In genomic region chr14:92693998-92694780, GRCh38 we compare ENCODE assay signal across 11 cellular contexts. TPM values are rescaled to one million over a fixed set of nuclear protein-coding genes. Genes with fewer than 3 reads are reported as not detected.
DNase-seq lines count a peak whose midpoint lies in the region; ATAC-seq and TF ChIP-seq lines count a peak whose summit lies in the region.
"Had no signal": no experiment of that assay in that cellular context is flagged by ENCODE, and none has a peak within 500 bp of the region (broad histone marks: within the 10 kb centered on the region; RNA-seq: fewer than 3 reads in every experiment).

No MANE protein-coding gene starts in this region.

- H3K4me1 ChIP-seq in left lung, result peaks cover 16 to 28% of the 10 kb centered on the region in 2 donors

- no peaks in the 10 kb centered on the region for H3K9me3 Mint-ChIP-seq in CD4-positive, alpha-beta T cell

- peaks cover 0 to 16% of the 10 kb centered on the region in 2 donors for H3K36me3 ChIP-seq in left lung

- intact Hi-C loops in CD4-positive, alpha-beta T cell (cut with DNase I, micrococcal nuclease), result no loop called here
- intact Hi-C loops in left lung (cut with DNase I), result no loop called here

- ATAC-seq in CD4-positive, alpha-beta T cell (ENCODE audit: poor library complexity), result no peak
- ATAC-seq in left lung (peak; percentile 13), GM21529 (IDR thresholded peaks at IDR 0.05; ENCODE audit: unreplicated experiment) (no peak), HG03565 (IDR thresholded peaks at IDR 0.05; ENCODE audit: unreplicated experiment) (no peak)

- H3K4me3 ChIP-seq in left lung, result no peak overlapping the region
- H3K4me3 ChIP-seq: lung, upper lobe of left lung had no signal

- POLR2A ChIA-PET in CD4-positive, alpha-beta T cell (lab: Charles Lee), result interaction anchor here (1.0 kb wide), 1 partner anchor 54 kb away, joined by 5 read pairs; the partner anchor contains the start of gene LGMN

- CTCF ChIA-PET in CD4-positive, alpha-beta T cell (lab: Charles Lee), result interaction anchor here (0.6 to 1.7 kb wide), 2 partner anchors 90 to 168 kb away, joined by 3 to 4 read pairs; no protein-coding TSS in a partner anchor

- H3K9me3 ChIP-seq in CD4-positive, alpha-beta T cell (ENCODE audit: control insufficient read depth, low read length), result no peaks in the 10 kb centered on the region
- no peaks in the 10 kb centered on the region for H3K9me3 ChIP-seq in left lung
- H3K9me3 ChIP-seq: upper lobe of left lung had no signal

- no peak for TF ChIP-seq CTCF in CD4-positive, alpha-beta T cell (IDR thresholded peaks at IDR 0.05)
- TF ChIP-seq CTCF in left lung (IDR thresholded peaks at IDR 0.05), result no peak

- H3K36me3 Mint-ChIP-seq in CD4-positive, alpha-beta T cell (ENCODE audit: low read depth), result peaks cover 14% of the 10 kb centered on the region

- no peaks in the 10 kb centered on the region for H3K27me3 ChIP-seq in CD4-positive, alpha-beta T cell (ENCODE audit: control insufficient read depth, insufficient read depth, low read length)
- no peaks in the 10 kb centered on the region for H3K27me3 ChIP-seq in left lung
- H3K27me3 ChIP-seq: upper lobe of left lung had no signal

- H3K4me1 Mint-ChIP-seq in CD4-positive, alpha-beta T cell (ENCODE audit: low read depth), result peaks cover 30% of the 10 kb centered on the region

- H3K27ac Mint-ChIP-seq in CD4-positive, alpha-beta T cell, result peak overlapping the region; percentile 50

- no peak overlapping the region for H3K4me3 Mint-ChIP-seq in CD4-positive, alpha-beta T cell

- no peak for DNase-seq in CD4-positive, alpha-beta T cell
- DNase-seq in ELR (ENCODE audit: low read depth), result peak; percentile 73
- peak; percentile 57 for DNase-seq in RKO (ENCODE audit: low spot score)
- DNase-seq in left lung, result no peak
- DNase-seq in dedifferentiated amniotic fluid mesenchymal stem cell (ENCODE audit: extremely low spot score), result no peak
- no peak for DNase-seq in cerebellar nuclear complex (lab: John Stamatoyannopoulos, UW)
- DNase-seq: DND-41, upper lobe of left lung had no signal

- H3K27me3 Mint-ChIP-seq in CD4-positive, alpha-beta T cell, result no peaks in the 10 kb centered on the region

- no peak overlapping the region for H3K27ac ChIP-seq in CD4-positive, alpha-beta T cell (ENCODE audit: low read depth, low read length)
- peak overlapping the region in 1 of 2 donors; percentile 26 for H3K27ac ChIP-seq in left lung

RNA-seq across cellular contexts. Expression of gene LGMN, which starts 54.2 kb away (rescaled TPM):
- total RNA-seq in CD4-positive, alpha-beta T cell, result 1 to 10 TPM; 4.5 to 4.9 TPM
- total RNA-seq in left lung, result 100 to 1,000 TPM; 247 to 251 TPM

Comparison
In these comparisons a context has a peak if more than half of its experiments do, and no peak if none do; other contexts are left out.
1. DNase-seq: peak in ELR (single experiment) and RKO (single experiment); none in CD4-positive, alpha-beta T cell (0 of 10), left lung (0 of 2), dedifferentiated amniotic fluid mesenchymal stem cell (single experiment) and cerebellar nuclear complex (0 of 2).
2. RNA of gene LGMN, which starts 54.2 kb away (total RNA-seq): 247 to 251 TPM in left lung; 4.5 to 4.9 TPM in CD4-positive, alpha-beta T cell; every median in the first group is over 10 times any median in the second.